Comparison of ENCODE assay signal across 12 cellular contexts in the genomic region with DNA sequence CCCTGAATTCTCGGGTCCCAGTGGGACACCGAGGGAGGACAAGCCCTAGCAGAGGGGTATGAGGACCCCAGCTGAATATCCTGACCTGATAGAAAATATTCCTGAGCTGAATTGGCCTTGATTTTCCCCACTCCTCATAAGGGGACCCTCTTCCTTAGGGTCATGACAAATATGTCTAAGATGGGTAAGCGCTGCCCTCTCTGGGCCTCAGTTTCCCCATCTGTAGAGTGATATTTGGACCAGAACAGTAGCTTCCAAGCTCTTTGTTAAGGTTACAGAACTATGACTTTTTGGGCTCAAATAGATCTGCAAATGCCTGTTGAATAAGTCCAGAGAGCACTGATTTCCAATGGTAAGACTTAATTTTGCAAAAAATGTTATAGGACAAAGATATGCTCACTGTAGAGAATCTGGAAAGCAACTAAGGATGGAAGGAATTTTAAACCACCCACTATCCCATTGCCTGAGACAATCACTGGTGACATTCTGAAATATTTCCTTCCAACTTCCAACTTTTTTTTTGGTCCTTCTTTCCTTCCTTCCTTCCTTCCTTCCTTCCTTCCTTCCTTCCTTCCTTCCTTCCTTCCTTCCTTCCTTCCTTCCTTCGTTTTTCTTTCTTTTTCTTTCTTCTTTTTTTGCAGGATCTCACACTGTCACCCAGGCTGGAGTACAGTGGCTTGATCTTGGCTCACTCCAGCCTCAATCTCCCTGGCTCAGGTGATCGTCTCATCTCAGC. TPM values are rescaled to one million over a fixed set of nuclear protein-coding genes. Genes with fewer than 3 reads are reported as not detected.
DNase-seq lines count a peak whose midpoint lies in the region; ATAC-seq and TF ChIP-seq lines count a peak whose summit lies in the region.
"Had no signal": no experiment of that assay in that cellular context is flagged by ENCODE, and none has a peak within 500 bp of the region (broad histone marks: within the 10 kb centered on the region; RNA-seq: fewer than 3 reads in every experiment).

No MANE protein-coding gene starts in this region.

- ATAC-seq in HG03045 (IDR thresholded peaks at IDR 0.05; ENCODE audit: unreplicated experiment) (peak; percentile 17), HG02610 (IDR thresholded peaks at IDR 0.05; ENCODE audit: unreplicated experiment) (no peak), HG02759 (IDR thresholded peaks at IDR 0.05; ENCODE audit: unreplicated experiment) (no peak)

- intact Hi-C loops in CD4-positive, alpha-beta memory T cell (cut with micrococcal nuclease): loop anchor here (1.0 to 10.0 kb wide), 8 partner anchors 62 to 891 kb away; a partner anchor contains a TSS

- H3K36me3 ChIP-seq in CD4-positive, alpha-beta memory T cell (ENCODE audit: insufficient read depth, low read length): no peaks in the 10 kb centered on the region
- no peaks in the 10 kb centered on the region for H3K36me3 ChIP-seq in osteoblast (ENCODE audit: insufficient read depth, low read length)
- H3K36me3 ChIP-seq: Peyer's patch had no signal

- DNase-seq in CD4-positive, alpha-beta memory T cell: no peak
- DNase-seq in chondrocyte (ENCODE audit: low spot score): no peak
- no peak for DNase-seq in osteoblast (ENCODE audit: insufficient read length, low spot score, missing footprints)
- DNase-seq in DMS79 (lab: John Stamatoyannopoulos, UW): no peak
- DNase-seq in NCI-H524 treated with DMSO at 0.1 percent for 48 hours (lab: John Stamatoyannopoulos, UW): no peak

- peak overlapping the region in 4 of 7 donors; percentile 29 to 92 (median 81) for H3K27ac Mint-ChIP-seq in CD4-positive, alpha-beta memory T cell
- H3K27ac Mint-ChIP-seq in chondrocyte (ENCODE audit: unreplicated experiment): no peak overlapping the region

- H3K4me1 Mint-ChIP-seq in CD4-positive, alpha-beta memory T cell: peaks cover 3 to 8% (median 4%) of the 10 kb centered on the region in 4 donors
- peaks cover 14% of the 10 kb centered on the region for H3K4me1 Mint-ChIP-seq in chondrocyte (ENCODE audit: low read depth)

- no peak overlapping the region for H2AFZ ChIP-seq in osteoblast (ENCODE audit: low read length)

- no peaks in the 10 kb centered on the region for H3K9me3 ChIP-seq in CD4-positive, alpha-beta memory T cell (ENCODE audit: control insufficient read depth in 1 of 2, low read length in 2 of 2)
- no peaks in the 10 kb centered on the region for H3K9me3 ChIP-seq in osteoblast (ENCODE audit: low read depth, low read length)
- H3K9me3 ChIP-seq: Peyer's patch had no signal

- peak overlapping the region in 6 of 8 donors; percentile 94 to 96 (median 94) for H3K4me3 Mint-ChIP-seq in CD4-positive, alpha-beta memory T cell
- H3K4me3 Mint-ChIP-seq in chondrocyte (ENCODE audit: unreplicated experiment): no peak overlapping the region

- POLR2A ChIA-PET in CD4-positive, alpha-beta memory T cell (lab: Charles Lee; ENCODE audit: partially characterized antibody): interaction anchor here (2.0 kb wide), 1 partner anchor 438 kb away, joined by 10 read pairs; a partner anchor contains a TSS

- H3K36me3 Mint-ChIP-seq in CD4-positive, alpha-beta memory T cell: no peaks in the 10 kb centered on the region
- no peaks in the 10 kb centered on the region for H3K36me3 Mint-ChIP-seq in chondrocyte (ENCODE audit: low read depth)

- TF ChIP-seq CTCF in chondrocyte (IDR thresholded peaks at IDR 0.05) (peak; percentile 60), osteoblast (IDR thresholded peaks at IDR 0.05; ENCODE audit: extremely low read depth, low read depth, low read length) (no peak)

- peaks cover 4% of the 10 kb centered on the region for H3K27me3 ChIP-seq in CD4-positive, alpha-beta memory T cell (ENCODE audit: insufficient read depth, low read length)
- H3K27me3 ChIP-seq in osteoblast (ENCODE audit: insufficient read depth, low read length): peaks cover 5% of the 10 kb centered on the region
- H3K27me3 ChIP-seq: Peyer's patch had no signal

- CTCF ChIA-PET in CD4-positive, alpha-beta memory T cell (lab: Charles Lee; ENCODE audit: partially characterized antibody): interaction anchor here (0.6 to 6.6 kb wide), 20 partner anchors 7 to 797 kb away, joined by 3 to 56 read pairs (median 3); a partner anchor contains a TSS

- H3K27ac ChIP-seq in CD4-positive, alpha-beta memory T cell (ENCODE audit: low read depth, low read length): no peak overlapping the region
- no peak overlapping the region for H3K27ac ChIP-seq in osteoblast (ENCODE audit: low read depth, low read length)
- H3K27ac ChIP-seq: epithelial cell of prostate had no signal

- no peaks in the 10 kb centered on the region for H3K9me3 Mint-ChIP-seq in CD4-positive, alpha-beta memory T cell
- no peaks in the 10 kb centered on the region for H3K9me3 Mint-ChIP-seq in chondrocyte (ENCODE audit: low read depth)

- H4K20me1 ChIP-seq in osteoblast (ENCODE audit: insufficient read depth, low read length): no peaks in the 10 kb centered on the region

- no peaks in the 10 kb centered on the region for H3K79me2 ChIP-seq in osteoblast (ENCODE audit: insufficient read depth, low read length)

- peaks cover 2 to 4% of the 10 kb centered on the region in 2 donors for H3K27me3 Mint-ChIP-seq in CD4-positive, alpha-beta memory T cell
- peaks cover 13% of the 10 kb centered on the region for H3K27me3 Mint-ChIP-seq in chondrocyte (ENCODE audit: low read depth)

- peak overlapping the region in 1 of 2 donors; percentile 86 for H3K4me3 ChIP-seq in CD4-positive, alpha-beta memory T cell (ENCODE audit: low read length in 2 of 2)
- H3K4me3 ChIP-seq in osteoblast (ENCODE audit: insufficient read depth, low read length): no peak overlapping the region

- H3K4me2 ChIP-seq in osteoblast (ENCODE audit: insufficient read depth, low read length): peak overlapping the region; percentile 85

- H3K4me1 ChIP-seq in CD4-positive, alpha-beta memory T cell (ENCODE audit: insufficient read depth, low read length): peaks cover 3% of the 10 kb centered on the region
- H3K4me1 ChIP-seq in osteoblast (ENCODE audit: insufficient read depth, low read length): no peaks in the 10 kb centered on the region

RNA-seq across cellular contexts. Expression of a gene that starts 32.0 kb away (rescaled TPM):
- not detected for total RNA-seq in CD4-positive, alpha-beta memory T cell
- not detected for polyA plus RNA-seq in CD4-positive, alpha-beta memory T cell
- total RNA-seq in chondrocyte (not detected in 3 replicates), osteoblast (not detected in 2 replicates)
- total RNA-seq: H7, Peyer's patch had no signal

RNA-seq across cellular contexts. Expression of a gene that starts 41.6 kb away (rescaled TPM):
- not detected for total RNA-seq in CD4-positive, alpha-beta memory T cell
- polyA plus RNA-seq in CD4-positive, alpha-beta memory T cell: not detected
- not detected in 3 replicates for total RNA-seq in chondrocyte
- not detected in 2 replicates for total RNA-seq in osteoblast
- total RNA-seq: Peyer's patch, right cardiac atrium had no signal
- polyA plus RNA-seq: right cardiac atrium had no signal
